Comparison of ENCODE assay signal across 2 cellular contexts in genomic region chr4:173330590-173330989, GRCh38.
TF ChIP-seq lines count a peak whose summit lies in the region.

No MANE protein-coding gene starts in this region.

TF ChIP-seq in GM12878, 131 proteins besides CTCF, POLR2A, EP300 and RAD21:
- TF ChIP-seq PAX8 (IDR thresholded peaks at IDR 0.05) (no peak), E2F8 (IDR thresholded peaks at IDR 0.05; ENCODE audit: low read depth, partially characterized antibody) (peak; percentile 48)

TF ChIP-seq in HEK293T, 16 proteins besides CTCF, POLR2A, EP300 and RAD21:
- TF ChIP-seq FOXM1 (IDR thresholded peaks at IDR 0.05; ENCODE audit: borderline replicate concordance) = no peak
- no peak for TF ChIP-seq PKNOX1 (IDR thresholded peaks at IDR 0.05)
- TF ChIP-seq SUZ12 (IDR thresholded peaks at IDR 0.05) = no peak
- TF ChIP-seq ELF4 (IDR thresholded peaks at IDR 0.05) = no peak
- no peak for TF ChIP-seq CTBP1 (IDR thresholded peaks at IDR 0.05; ENCODE audit: borderline replicate concordance)
